Comparison of ENCODE assay signal across 18 cellular contexts in the genomic region with DNA sequence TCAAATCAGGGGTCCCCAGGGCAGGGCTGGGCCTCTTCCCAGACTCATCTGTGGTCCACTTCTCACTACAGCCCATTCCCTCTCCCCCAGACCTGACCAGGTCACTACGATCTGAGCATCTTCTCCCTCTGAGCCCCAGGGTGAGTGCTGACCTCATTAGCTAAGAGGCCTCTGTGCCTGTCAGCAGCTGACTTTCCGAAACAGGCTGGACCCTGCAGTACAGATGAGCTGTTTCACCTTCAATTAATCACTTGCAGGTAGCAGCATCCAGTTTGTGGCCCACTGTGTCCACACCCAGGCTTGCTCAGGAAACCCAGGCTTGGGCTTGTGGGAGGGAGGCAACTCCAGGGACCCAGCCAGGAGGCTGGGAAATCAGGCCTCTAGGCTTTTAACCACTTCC. TPM values are rescaled to one million over a fixed set of nuclear protein-coding genes. Genes with fewer than 3 reads are reported as not detected.
"Had no signal": no experiment of that assay in that cellular context is flagged by ENCODE, and none has a peak within 500 bp of the region (broad histone marks: within the 10 kb centered on the region; RNA-seq: fewer than 3 reads in every experiment).

No MANE protein-coding gene starts in this region.

- H3K9me3 Mint-ChIP-seq: mesothelial cell of epicardium had no signal

- H3K4me1 Mint-ChIP-seq: mesothelial cell of epicardium had no signal

- H3K36me3 ChIP-seq: esophagus muscularis mucosa, gastroesophageal sphincter, heart right ventricle, left lung, lower lobe of right lung had no signal

- H3K27ac ChIP-seq: coronary artery, dorsolateral prefrontal cortex, esophagus muscularis mucosa, foreskin keratinocyte, gastroesophageal sphincter, heart right ventricle, left lung, lower lobe of right lung had no signal

- H3K4me3 Mint-ChIP-seq: mesothelial cell of epicardium, naive B cell had no signal

- DNase-seq: dorsolateral prefrontal cortex; effector CD4-positive, alpha-beta T cell; effector memory CD4-positive, alpha-beta T cell; foreskin keratinocyte; head of caudate nucleus; hippocampal formation; left lung; lower lobe of right lung; naive B cell had no signal

- H3K4me3 ChIP-seq: coronary artery, dorsolateral prefrontal cortex, esophagus muscularis mucosa, gastroesophageal sphincter, heart right ventricle, left lung, lower lobe of right lung, mucosa of descending colon had no signal

- H3K36me3 Mint-ChIP-seq: mesothelial cell of epicardium had no signal

- ATAC-seq: gastroesophageal sphincter, left cardiac atrium, left ventricle myocardium superior, lower lobe of right lung, mucosa of descending colon had no signal

- H3K27ac Mint-ChIP-seq: mesothelial cell of epicardium, naive B cell had no signal

- H3K27me3 ChIP-seq: foreskin keratinocyte had no signal

- H3K9me3 ChIP-seq: esophagus muscularis mucosa, gastroesophageal sphincter, heart right ventricle, left lung, lower lobe of right lung, mucosa of descending colon had no signal

- H3K4me1 ChIP-seq: esophagus muscularis mucosa, foreskin keratinocyte, gastroesophageal sphincter, heart right ventricle, left lung, lower lobe of right lung had no signal

RNA-seq across cellular contexts. Expression of gene SRRM3, which starts 24.3 kb away (rescaled TPM):
- total RNA-seq: epithelial cell of proximal tubule had no signal
